ENCODE assay signal across 8 cellular contexts in genomic region chr17:7237761-7238417, GRCh38. TPM values are rescaled to one million over a fixed set of nuclear protein-coding genes. Genes with fewer than 3 reads are reported as not detected.
DNase-seq lines count a peak whose midpoint lies in the region; ATAC-seq and TF ChIP-seq lines count a peak whose summit lies in the region.

No MANE protein-coding gene starts in this region.

- H3K4me3 Mint-ChIP-seq in activated CD4-positive, alpha-beta T cell treated with anti-CD3 and anti-CD28 coated beads for 36 hours: peak overlapping the region; percentile 97

- peaks cover 61% of the 10 kb centered on the region for H3K4me1 Mint-ChIP-seq in activated CD4-positive, alpha-beta T cell treated with anti-CD3 and anti-CD28 coated beads for 36 hours

- peak; percentile 17 for ATAC-seq in activated CD4-positive, alpha-beta T cell treated with anti-CD3 and anti-CD28 coated beads for 36 hours
- peak; percentile 29 for ATAC-seq in left lobe of liver

- TF ChIP-seq CTCF in GM12865 (IDR thresholded peaks at IDR 0.05; ENCODE audit: insufficient read depth, low read depth, low read length, missing control alignments) (no peak), NB4 (IDR thresholded peaks at IDR 0.05; ENCODE audit: low read depth, low read length) (no peak), choroid plexus epithelial cell (conservative IDR thresholded peaks at IDR 0.05; ENCODE audit: low read depth, low read length) (no peak)

- H3K27me3 Mint-ChIP-seq in activated CD4-positive, alpha-beta T cell treated with anti-CD3 and anti-CD28 coated beads for 36 hours: no peaks in the 10 kb centered on the region

- CTCF ChIA-PET in activated CD4-positive, alpha-beta T cell treated with anti-CD3 and anti-CD28 coated beads for 36 hours (lab: Charles Lee): interaction anchor here (0.6 to 1.2 kb wide), 2 partner anchors 14 to 17 kb away, joined by 3 read pairs; partner anchors contain the start of gene CTDNEP1

- no peaks in the 10 kb centered on the region for H3K9me3 Mint-ChIP-seq in activated CD4-positive, alpha-beta T cell treated with anti-CD3 and anti-CD28 coated beads for 36 hours (ENCODE audit: low read depth)

- H3K4me3 ChIP-seq in GM12865 (ENCODE audit: low read depth, low read length) (peak overlapping the region; percentile 70), NB4 (ENCODE audit: low read depth, low read length) (peak overlapping the region; percentile 85), choroid plexus epithelial cell (ENCODE audit: low read depth, low read length) (peak overlapping the region; percentile 89)

- H3K36me3 Mint-ChIP-seq in activated CD4-positive, alpha-beta T cell treated with anti-CD3 and anti-CD28 coated beads for 36 hours (ENCODE audit: low read depth): peaks cover 40% of the 10 kb centered on the region

- H3K27ac Mint-ChIP-seq in activated CD4-positive, alpha-beta T cell treated with anti-CD3 and anti-CD28 coated beads for 36 hours: peak overlapping the region; percentile 93

- POLR2A ChIA-PET in activated CD4-positive, alpha-beta T cell treated with anti-CD3 and anti-CD28 coated beads for 36 hours (lab: Charles Lee): interaction anchor here (1.0 kb wide), 1 partner anchor 71 kb away, joined by 3 read pairs; no protein-coding TSS in a partner anchor

- intact Hi-C loops in activated CD4-positive, alpha-beta T cell treated with anti-CD3 and anti-CD28 coated beads for 36 hours (cut with DNase I, micrococcal nuclease): loop anchor here (2.0 to 5.0 kb wide), 3 partner anchors 71 to 1011 kb away; partner anchors contain the start of genes CTC1 (in 1 of the 2) and PFAS (in 1 of the 2)

- TF ChIP-seq POLR2A in NB4 (IDR thresholded peaks at IDR 0.05; ENCODE audit: extremely low read depth, insufficient read length): no peak

- DNase-seq in GM12865 (ENCODE audit: low read depth) (peak; percentile 85), NB4 (ENCODE audit: low read depth) (peak; percentile 81), choroid plexus epithelial cell (ENCODE audit: low read depth) (peak; percentile 75), left lobe of liver (ENCODE audit: low spot score) (peak; percentile 86), H4 (ENCODE audit: low spot score) (no peak), inferior parietal cortex (ENCODE audit: extremely low spot score) (no peak)
- peak; percentile 93 for DNase-seq in activated CD4-positive, alpha-beta T cell treated with anti-CD3 and anti-CD28 coated beads for 36 hours
- DNase-seq in stimulated activated CD4-positive, alpha-beta T cell treated with anti-CD3 and anti-CD28 coated beads, Interleukin-2, amount 100 ng/mL, for 48 hours: peak; percentile 75 to 81

RNA-seq across cellular contexts. Expression of gene PHF23, which starts 1.4 kb away (rescaled TPM):
- 10 to 100 TPM; 23.6 to 35.2 TPM for total RNA-seq in activated CD4-positive, alpha-beta T cell treated with anti-CD3 and anti-CD28 coated beads for 36 hours
- 16.5 TPM for total RNA-seq in left lobe of liver
- total RNA-seq in H4 (2014; rRNA removed; shearing (Covaris generic)): 37.5 and 45.3 TPM in 2 replicates

RNA-seq across cellular contexts. Expression of gene DVL2, which starts 3.6 kb away (rescaled TPM):
- 10 to 100 TPM; 49.1 to 53.3 TPM for total RNA-seq in activated CD4-positive, alpha-beta T cell treated with anti-CD3 and anti-CD28 coated beads for 36 hours
- 10.0 TPM for total RNA-seq in left lobe of liver
- total RNA-seq in H4 (2014; rRNA removed; shearing (Covaris generic)): 24.8 and 36.1 TPM in 2 replicates

RNA-seq across cellular contexts. Expression of gene GABARAP, which starts 4.4 kb away (rescaled TPM):
- total RNA-seq in activated CD4-positive, alpha-beta T cell treated with anti-CD3 and anti-CD28 coated beads for 36 hours: 100 to 1,000 TPM; 123 to 162 TPM
- total RNA-seq in left lobe of liver: 235 TPM
- 396 and 471 TPM in 2 replicates for total RNA-seq in H4 (2014; rRNA removed; shearing (Covaris generic))

RNA-seq across cellular contexts. Expression of gene CTDNEP1, which starts 13.6 kb away (rescaled TPM):
- 100 to 1,000 TPM; 158 to 203 TPM for total RNA-seq in activated CD4-positive, alpha-beta T cell treated with anti-CD3 and anti-CD28 coated beads for 36 hours
- 35.1 TPM for total RNA-seq in left lobe of liver
- total RNA-seq in H4 (2014; rRNA removed; shearing (Covaris generic)): 18.2 and 19.8 TPM in 2 replicates

RNA-seq across cellular contexts. Expression of gene ELP5, which starts 14.1 kb away (rescaled TPM):
- total RNA-seq in activated CD4-positive, alpha-beta T cell treated with anti-CD3 and anti-CD28 coated beads for 36 hours: 10 to 100 TPM; 58.1 to 62.3 TPM
- 27.5 TPM for total RNA-seq in left lobe of liver
- total RNA-seq in H4 (2014; rRNA removed; shearing (Covaris generic)): 25.1 and 30.0 TPM in 2 replicates

Comparison
In these comparisons a context has a peak if more than half of its experiments do, and no peak if none do; other contexts are left out.
1. DNase-seq: peak in GM12865 (single experiment), NB4 (single experiment), activated CD4-positive, alpha-beta T cell treated with anti-CD3 and anti-CD28 coated beads for 36 hours (single experiment), choroid plexus epithelial cell (single experiment), left lobe of liver (single experiment) and stimulated activated CD4-positive, alpha-beta T cell treated with anti-CD3 and anti-CD28 coated beads, Interleukin-2, amount 100 ng/mL, for 48 hours (2 of 2); none in H4 (single experiment) and inferior parietal cortex (single experiment).
2. Peak in every context shown above with its lines, with median percentiles within 50 percentile points of each other: H3K4me3 ChIP-seq.